Comparison of ENCODE assay signal across 13 cellular contexts in the genomic region with DNA sequence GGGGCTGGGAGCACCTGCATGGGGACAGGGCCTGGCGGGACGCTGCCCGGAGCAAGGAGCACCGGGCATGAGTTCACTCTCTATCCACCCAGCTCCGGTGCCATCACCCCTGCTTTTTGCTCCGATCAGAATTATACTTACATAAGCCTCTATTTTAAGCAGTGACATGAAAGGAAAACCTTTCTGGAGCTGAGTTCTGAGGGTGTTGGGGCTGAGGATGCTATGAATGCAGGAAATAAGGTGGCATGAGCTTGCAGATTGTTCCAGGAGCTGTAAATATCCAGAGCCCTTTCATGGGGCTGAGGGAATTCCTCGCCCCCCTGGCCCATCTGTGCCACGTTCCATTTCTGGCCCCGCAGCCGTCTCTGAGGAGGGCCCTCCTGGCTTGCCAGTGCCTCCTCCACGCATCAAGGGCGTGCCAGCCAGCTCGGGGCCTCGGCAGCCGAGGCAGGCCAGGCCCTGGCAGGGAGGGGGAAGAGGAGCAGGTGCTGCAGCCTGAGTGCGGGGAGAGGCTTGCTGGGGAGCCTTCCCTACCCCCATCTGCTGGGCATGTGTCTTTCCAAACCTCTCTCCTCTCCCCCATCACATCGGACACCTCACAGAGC.
DNase-seq lines count a peak whose midpoint lies in the region; ATAC-seq, FAIRE-seq and TF ChIP-seq lines count a peak whose summit lies in the region.
"Had no signal": no experiment of that assay in that cellular context is flagged by ENCODE, and none has a peak within 500 bp of the region (broad histone marks: within the 10 kb centered on the region; RNA-seq: fewer than 3 reads in every experiment).

No MANE protein-coding gene starts in this region.

- FAIRE-seq in D721Med (lab: Jason Lieb, UNC): no peak

- H3K4me3 ChIP-seq in thoracic aorta: no peak overlapping the region
- H3K4me3 ChIP-seq: skin epidermis had no signal

- H3K27me3 Mint-ChIP-seq in chondrocyte (ENCODE audit: low read depth): no peaks in the 10 kb centered on the region
- H3K27me3 Mint-ChIP-seq: IgD-negative memory B cell had no signal

- H3K36me3 Mint-ChIP-seq in chondrocyte (ENCODE audit: low read depth): peaks cover 20% of the 10 kb centered on the region

- no peaks in the 10 kb centered on the region for H3K9me3 Mint-ChIP-seq in chondrocyte (ENCODE audit: low read depth)
- H3K9me3 Mint-ChIP-seq: IgD-negative memory B cell; T-helper 1 cell treated with Interleukin-12 subunit alpha and Interleukin-12 subunit beta and Interleukin-4 antibody, amounts not matched to agents 30 μg/mL and 1 μg/mL, for 36 hours had no signal

- H3K27me3 ChIP-seq in thoracic aorta (replicated peaks; ENCODE audit: insufficient read depth): no peaks in the 10 kb centered on the region

- ATAC-seq in thoracic aorta (ENCODE audit: insufficient number of reproducible peaks, low FRiP score, low read depth) (no peak), GM21529 (IDR thresholded peaks at IDR 0.05; ENCODE audit: unreplicated experiment) (no peak)

- H3K4me1 Mint-ChIP-seq in chondrocyte (ENCODE audit: low read depth): peaks cover 53% of the 10 kb centered on the region

- H3K4me1 ChIP-seq in thoracic aorta (ENCODE audit: control insufficient read depth in 1 of 2, low read depth in 2 of 2): peaks cover 42 to 63% of the 10 kb centered on the region in 2 donors

- peak overlapping the region; percentile 72 to 73 for H3K27ac ChIP-seq in thoracic aorta

- no peaks in the 10 kb centered on the region for H3K9me3 ChIP-seq in thoracic aorta

- peak; percentile 85 for DNase-seq in NCI-H2171 treated with DMSO at 0.1 percent for 48 hours (lab: John Stamatoyannopoulos, UW)
- DNase-seq in chondrocyte (ENCODE audit: low spot score): peak; percentile 71
- peak; percentile 84 for DNase-seq in myocyte (ENCODE audit: low read depth)
- no peak for DNase-seq in thoracic aorta (ENCODE audit: low spot score)
- DNase-seq in AG20443 (ENCODE audit: low spot score): no peak
- DNase-seq in D721Med (ENCODE audit: insufficient read length, low spot score): no peak
- DNase-seq: activated CD8-positive, alpha-beta memory T cell treated with anti-CD3 and anti-CD28 coated beads for 24 hours; erythroblast; NCI-H774 had no signal

- no peak overlapping the region for H3K4me3 Mint-ChIP-seq in chondrocyte (ENCODE audit: unreplicated experiment)
- H3K4me3 Mint-ChIP-seq: IgD-negative memory B cell; T-helper 1 cell treated with Interleukin-12 subunit alpha and Interleukin-12 subunit beta and Interleukin-4 antibody, amounts not matched to agents 30 μg/mL and 1 μg/mL, for 36 hours had no signal

- H3K36me3 ChIP-seq in thoracic aorta: peaks cover 22% of the 10 kb centered on the region

- TF ChIP-seq CTCF in chondrocyte (IDR thresholded peaks at IDR 0.05) (no peak), thoracic aorta (IDR thresholded peaks at IDR 0.05) (no peak), D721Med (IDR thresholded peaks at IDR 0.05; ENCODE audit: insufficient read depth, missing control alignments) (no peak)

- H3K27ac Mint-ChIP-seq in chondrocyte (ENCODE audit: unreplicated experiment): peak overlapping the region; percentile 97
- H3K27ac Mint-ChIP-seq: T-helper 1 cell treated with Interleukin-12 subunit alpha and Interleukin-12 subunit beta and Interleukin-4 antibody, amounts not matched to agents 30 μg/mL and 1 μg/mL, for 36 hours had no signal

Comparison
In these comparisons a context has a peak if more than half of its experiments do, and no peak if none do; other contexts are left out.
1. DNase-seq: peak in NCI-H2171 treated with DMSO at 0.1 percent for 48 hours (single experiment), chondrocyte (single experiment) and myocyte (single experiment); none in thoracic aorta (single experiment), AG20443 (single experiment) and D721Med (single experiment).